Comparison of ENCODE assay signal across 1 cellular context in the genomic region with DNA sequence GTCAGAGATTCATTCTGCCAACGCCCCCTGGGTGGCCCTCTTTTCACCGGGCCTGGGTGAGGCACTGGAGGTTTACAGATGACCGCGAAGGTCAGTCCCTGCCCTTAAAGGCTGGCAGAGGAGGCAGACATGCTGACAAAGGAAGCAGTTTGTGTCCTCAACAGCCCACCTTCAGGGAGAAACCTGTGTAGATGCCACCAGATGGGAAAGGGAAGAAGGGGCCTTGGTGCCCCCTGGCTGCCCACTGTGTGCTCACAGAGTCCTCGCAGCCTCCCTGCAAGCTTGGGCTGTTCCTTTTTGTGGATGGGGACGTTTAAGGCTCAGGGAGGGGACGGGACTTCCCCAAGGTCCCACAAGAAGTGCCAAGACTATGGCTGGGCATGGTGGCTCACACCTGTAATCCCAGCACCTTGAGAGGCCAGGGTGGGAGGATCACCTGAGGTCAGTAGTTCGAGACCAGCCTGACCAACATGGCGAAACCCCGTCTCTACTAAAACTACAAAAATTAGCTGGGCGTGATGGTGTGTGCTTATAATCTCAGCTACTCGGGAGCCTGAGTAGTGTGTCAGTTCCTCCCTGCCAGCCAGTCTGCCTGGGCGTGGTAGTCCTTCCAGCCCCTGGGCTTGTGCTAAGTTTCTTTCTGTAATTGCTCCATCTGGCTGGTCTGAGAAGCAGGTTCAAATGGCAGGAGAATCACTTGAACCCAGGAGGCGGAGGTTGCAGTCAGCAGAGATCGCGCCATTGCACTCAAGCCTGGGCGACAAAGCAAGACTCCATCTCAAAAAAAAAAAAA.
TF ChIP-seq lines count a peak whose summit lies in the region.

No MANE protein-coding gene starts in this region.

TF ChIP-seq in A549, 52 proteins besides CTCF, POLR2A, EP300 and RAD21:
- TF ChIP-seq ESRRA (IDR thresholded peaks at IDR 0.05; ENCODE audit: borderline replicate concordance, low read length) (no peak), CBX2 (IDR thresholded peaks at IDR 0.05; ENCODE audit: borderline replicate concordance, low read depth) (no peak), FOSL2 (IDR thresholded peaks at IDR 0.05) (no peak), FOSL2 (CRISPR knock-in tag; IDR thresholded peaks at IDR 0.05) (no peak), HOXA7 (CRISPR knock-in tag; IDR thresholded peaks at IDR 0.05) (no peak), EHMT2 (IDR thresholded peaks at IDR 0.05; ENCODE audit: low read depth) (no peak), ZFP36 (IDR thresholded peaks at IDR 0.05; ENCODE audit: borderline replicate concordance, partially characterized antibody) (no peak), NPAS2 (CRISPR knock-in tag; IDR thresholded peaks at IDR 0.05; ENCODE audit: borderline replicate concordance) (no peak), CHD2 (IDR thresholded peaks at IDR 0.05; ENCODE audit: low read length, partially characterized antibody) (no peak), MAFK (IDR thresholded peaks at IDR 0.05; ENCODE audit: partially characterized antibody) (no peak), KDM1A (IDR thresholded peaks at IDR 0.05; ENCODE audit: low read depth) (no peak), ZNF302 (CRISPR knock-in tag; IDR thresholded peaks at IDR 0.05) (no peak), BHLHE40 (IDR thresholded peaks at IDR 0.05; ENCODE audit: low read depth, low read length) (no peak), PHF8 (IDR thresholded peaks at IDR 0.05; ENCODE audit: borderline replicate concordance, low read depth) (no peak)
- TF ChIP-seq, protein P1, sequence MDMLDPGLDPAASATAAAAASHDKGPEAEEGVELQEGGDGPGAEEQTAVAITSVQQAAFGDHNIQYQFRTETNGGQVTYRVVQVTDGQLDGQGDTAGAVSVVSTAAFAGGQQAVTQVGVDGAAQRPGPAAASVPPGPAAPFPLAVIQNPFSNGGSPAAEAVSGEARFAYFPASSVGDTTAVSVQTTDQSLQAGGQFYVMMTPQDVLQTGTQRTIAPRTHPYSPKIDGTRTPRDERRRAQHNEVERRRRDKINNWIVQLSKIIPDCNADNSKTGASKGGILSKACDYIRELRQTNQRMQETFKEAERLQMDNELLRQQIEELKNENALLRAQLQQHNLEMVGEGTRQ (IDR thresholded peaks at IDR 0.05): no peak
- TF ChIP-seq, protein P2, sequence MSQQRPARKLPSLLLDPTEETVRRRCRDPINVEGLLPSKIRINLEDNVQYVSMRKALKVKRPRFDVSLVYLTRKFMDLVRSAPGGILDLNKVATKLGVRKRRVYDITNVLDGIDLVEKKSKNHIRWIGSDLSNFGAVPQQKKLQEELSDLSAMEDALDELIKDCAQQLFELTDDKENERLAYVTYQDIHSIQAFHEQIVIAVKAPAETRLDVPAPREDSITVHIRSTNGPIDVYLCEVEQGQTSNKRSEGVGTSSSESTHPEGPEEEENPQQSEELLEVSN (IDR thresholded peaks at IDR 0.05; ENCODE audit: borderline replicate concordance, low read depth): no peak
